7 cellular contexts compared by ENCODE assay signal in genomic region chr9:36632892-36633291, GRCh38.
A peak's percentile ranks its signal among the peaks of the same experiment; 100 is the strongest.
DNase-seq lines count a peak whose midpoint lies in the region; ATAC-seq and TF ChIP-seq lines count a peak whose summit lies in the region.

No MANE protein-coding gene starts in this region.

- no peak overlapping the region for H3K27ac ChIP-seq in mesendoderm (ENCODE audit: low read depth, low read length)

- no peaks in the 10 kb centered on the region for H3K4me1 Mint-ChIP-seq in brain
- no peaks in the 10 kb centered on the region for H3K4me1 Mint-ChIP-seq in activated naive CD8-positive, alpha-beta T cell treated with anti-CD3 and anti-CD28 coated beads, Interleukin-2, amount 50 U/mL, for 24 hours

- H3K36me3 Mint-ChIP-seq in brain = peaks cover 3% of the 10 kb centered on the region
- peaks cover 39% of the 10 kb centered on the region for H3K36me3 Mint-ChIP-seq in activated naive CD8-positive, alpha-beta T cell treated with anti-CD3 and anti-CD28 coated beads, Interleukin-2, amount 50 U/mL, for 24 hours (ENCODE audit: low read depth)

- H4K8ac ChIP-seq in mesendoderm (ENCODE audit: low read depth, low read length) = no peak overlapping the region

- peak; percentile 51 to 75 for TF ChIP-seq CTCF in brain (conservative IDR thresholded peaks at IDR 0.05)

- no peak overlapping the region for H3K4ac ChIP-seq in mesendoderm (ENCODE audit: low read depth, low read length)

- H3K27me3 ChIP-seq in mesendoderm (ENCODE audit: insufficient read depth, low read length, poor library complexity) = no peaks in the 10 kb centered on the region

- no peak overlapping the region for H2AK5ac ChIP-seq in mesendoderm (ENCODE audit: low read length)

- H3K27me3 Mint-ChIP-seq in brain = peaks cover 3% of the 10 kb centered on the region
- H3K27me3 Mint-ChIP-seq in activated naive CD8-positive, alpha-beta T cell treated with anti-CD3 and anti-CD28 coated beads, Interleukin-2, amount 50 U/mL, for 24 hours = no peaks in the 10 kb centered on the region

- no peak overlapping the region for H3K23ac ChIP-seq in mesendoderm (ENCODE audit: low read length)

- no peak overlapping the region for H3K4me3 ChIP-seq in mesendoderm (ENCODE audit: low read length)

- H4K5ac ChIP-seq in mesendoderm (ENCODE audit: low read length) = no peak overlapping the region

- DNase-seq in GM03348 (ENCODE audit: low spot score) (peak; percentile 50), MV-4-11 (lab: John Stamatoyannopoulos, UW) (peak; percentile 32), mesendoderm (peak; percentile 26)
- DNase-seq in activated naive CD8-positive, alpha-beta T cell treated with anti-CD3 and anti-CD28 coated beads, Interleukin-2, amount 50 U/mL, for 24 hours = no peak

- H2BK120ac ChIP-seq in mesendoderm (ENCODE audit: low read depth, low read length) = no peak overlapping the region

- no peaks in the 10 kb centered on the region for H3K79me2 ChIP-seq in mesendoderm (ENCODE audit: control insufficient read depth, insufficient read depth, low read length)

- no CpG with 5 or more reads among the region's 1 CpG for WGBS in mesendoderm (ENCODE audit: extremely low coverage, insufficient coverage, low lambda C conversion rate)

- peaks cover 1% of the 10 kb centered on the region for H3K36me3 ChIP-seq in mesendoderm (ENCODE audit: control insufficient read depth, insufficient read depth, low read length)

- ATAC-seq in HG02852 (IDR thresholded peaks at IDR 0.05; ENCODE audit: unreplicated experiment) = no peak
- ATAC-seq in HG02938 (IDR thresholded peaks at IDR 0.05; ENCODE audit: unreplicated experiment) = no peak
- no peak for ATAC-seq in activated naive CD8-positive, alpha-beta T cell treated with anti-CD3 and anti-CD28 coated beads, Interleukin-2, amount 50 U/mL, for 24 hours

- H3K27ac Mint-ChIP-seq in brain = no peak overlapping the region
- no peak overlapping the region for H3K27ac Mint-ChIP-seq in activated naive CD8-positive, alpha-beta T cell treated with anti-CD3 and anti-CD28 coated beads, Interleukin-2, amount 50 U/mL, for 24 hours

- H3K18ac ChIP-seq in mesendoderm (ENCODE audit: low read length) = no peak overlapping the region

- no peak overlapping the region for H3K4me2 ChIP-seq in mesendoderm (ENCODE audit: low read length)

- no peak overlapping the region for H2BK5ac ChIP-seq in mesendoderm (ENCODE audit: low read length)

- no peak overlapping the region for H3K56ac ChIP-seq in mesendoderm (ENCODE audit: low read length)

- peaks cover 0 to 4% (median 0%) of the 10 kb centered on the region in 5 experiments for H3K9me3 Mint-ChIP-seq in brain
- no peaks in the 10 kb centered on the region for H3K9me3 Mint-ChIP-seq in activated naive CD8-positive, alpha-beta T cell treated with anti-CD3 and anti-CD28 coated beads, Interleukin-2, amount 50 U/mL, for 24 hours

- no peaks in the 10 kb centered on the region for H3K79me1 ChIP-seq in mesendoderm (ENCODE audit: low read length)

- H2BK15ac ChIP-seq in mesendoderm (replicated peaks; ENCODE audit: low read depth) = no peak overlapping the region

- no peak overlapping the region for H3K9ac ChIP-seq in mesendoderm (ENCODE audit: low read length)

- no peaks in the 10 kb centered on the region for H3K4me1 ChIP-seq in mesendoderm (ENCODE audit: control insufficient read depth, low read depth, low read length)

- no peak overlapping the region for H3K4me3 Mint-ChIP-seq in brain
- no peak overlapping the region for H3K4me3 Mint-ChIP-seq in activated naive CD8-positive, alpha-beta T cell treated with anti-CD3 and anti-CD28 coated beads, Interleukin-2, amount 50 U/mL, for 24 hours
